Comparison of ENCODE assay signal across 2 cellular contexts in genomic region chr12:26935636-26936378, GRCh38.
TF ChIP-seq lines count a peak whose summit lies in the region.

No MANE protein-coding gene starts in this region.

TF ChIP-seq in K562, 482 proteins besides CTCF, POLR2A, EP300 and RAD21 (continues in another document):
- no peak for TF ChIP-seq MAFG (tag; conservative IDR thresholded peaks at IDR 0.05)
- TF ChIP-seq STAT5A (IDR thresholded peaks at IDR 0.05; ENCODE audit: borderline replicate concordance, low read length) = no peak
- TF ChIP-seq RBFOX2 (IDR thresholded peaks at IDR 0.05; ENCODE audit: low read depth, low read length) = 0 out of 2 replicates have a peak, but pooled peaks have one; percentile 18
- no peak for TF ChIP-seq CGGBP1 (CRISPR knock-in tag; IDR thresholded peaks at IDR 0.05)
- TF ChIP-seq BRD9 (IDR thresholded peaks at IDR 0.05; ENCODE audit: low read depth, partially characterized antibody) = no peak
- no peak for TF ChIP-seq CAMTA2 (CRISPR knock-in tag; conservative IDR thresholded peaks at IDR 0.05)
- peak; percentile 73; the same call in 1 of the 2 replicates for TF ChIP-seq TGIF2 (CRISPR knock-in tag; IDR thresholded peaks at IDR 0.05)
- no peak for TF ChIP-seq RBM14 (IDR thresholded peaks at IDR 0.05; ENCODE audit: borderline replicate concordance, insufficient read depth, low read depth, low read length)
- TF ChIP-seq PKNOX1 (IDR thresholded peaks at IDR 0.05) = peak; percentile 65
- no peak for TF ChIP-seq ZNF143 (CRISPR knock-in tag; IDR thresholded peaks at IDR 0.05)
- TF ChIP-seq DACH1 (IDR thresholded peaks at IDR 0.05; ENCODE audit: partially characterized antibody) = peak; percentile 68
- TF ChIP-seq, protein P1, sequence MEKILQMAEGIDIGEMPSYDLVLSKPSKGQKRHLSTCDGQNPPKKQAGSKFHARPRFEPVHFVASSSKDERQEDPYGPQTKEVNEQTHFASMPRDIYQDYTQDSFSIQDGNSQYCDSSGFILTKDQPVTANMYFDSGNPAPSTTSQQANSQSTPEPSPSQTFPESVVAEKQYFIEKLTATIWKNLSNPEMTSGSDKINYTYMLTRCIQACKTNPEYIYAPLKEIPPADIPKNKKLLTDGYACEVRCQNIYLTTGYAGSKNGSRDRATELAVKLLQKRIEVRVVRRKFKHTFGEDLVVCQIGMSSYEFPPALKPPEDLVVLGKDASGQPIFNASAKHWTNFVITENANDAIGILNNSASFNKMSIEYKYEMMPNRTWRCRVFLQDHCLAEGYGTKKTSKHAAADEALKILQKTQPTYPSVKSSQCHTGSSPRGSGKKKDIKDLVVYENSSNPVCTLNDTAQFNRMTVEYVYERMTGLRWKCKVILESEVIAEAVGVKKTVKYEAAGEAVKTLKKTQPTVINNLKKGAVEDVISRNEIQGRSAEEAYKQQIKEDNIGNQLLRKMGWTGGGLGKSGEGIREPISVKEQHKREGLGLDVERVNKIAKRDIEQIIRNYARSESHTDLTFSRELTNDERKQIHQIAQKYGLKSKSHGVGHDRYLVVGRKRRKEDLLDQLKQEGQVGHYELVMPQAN (IDR thresholded peaks at IDR 0.05; ENCODE audit: borderline replicate concordance) = peak; percentile 73
- 0 out of 2 replicates have a peak, but pooled peaks have one; percentile 9 for TF ChIP-seq EP400 (IDR thresholded peaks at IDR 0.05)
- TF ChIP-seq JUN (IDR thresholded peaks at IDR 0.05; ENCODE audit: borderline replicate concordance, low read depth, low read length) = peak; percentile 21; the same call in 1 of the 2 replicates
- TF ChIP-seq JUN (CRISPR knock-in tag; IDR thresholded peaks at IDR 0.05; ENCODE audit: borderline replicate concordance) = no peak
- peak in 1 of 2 experiments; percentile 49; a peak in 2 of 4 replicates for TF ChIP-seq MNT (conservative IDR thresholded peaks at IDR 0.05)
- peak; percentile 85 to 93 for TF ChIP-seq SIN3A (IDR thresholded peaks at IDR 0.05; ENCODE audit: borderline replicate concordance in 2 of 2, control insufficient read depth in 1 of 2, low read depth in 2 of 2, low read length in 2 of 2)
- peak; percentile 46 for TF ChIP-seq TAF9B (IDR thresholded peaks at IDR 0.05; ENCODE audit: partially characterized antibody)
- TF ChIP-seq, protein P2, sequence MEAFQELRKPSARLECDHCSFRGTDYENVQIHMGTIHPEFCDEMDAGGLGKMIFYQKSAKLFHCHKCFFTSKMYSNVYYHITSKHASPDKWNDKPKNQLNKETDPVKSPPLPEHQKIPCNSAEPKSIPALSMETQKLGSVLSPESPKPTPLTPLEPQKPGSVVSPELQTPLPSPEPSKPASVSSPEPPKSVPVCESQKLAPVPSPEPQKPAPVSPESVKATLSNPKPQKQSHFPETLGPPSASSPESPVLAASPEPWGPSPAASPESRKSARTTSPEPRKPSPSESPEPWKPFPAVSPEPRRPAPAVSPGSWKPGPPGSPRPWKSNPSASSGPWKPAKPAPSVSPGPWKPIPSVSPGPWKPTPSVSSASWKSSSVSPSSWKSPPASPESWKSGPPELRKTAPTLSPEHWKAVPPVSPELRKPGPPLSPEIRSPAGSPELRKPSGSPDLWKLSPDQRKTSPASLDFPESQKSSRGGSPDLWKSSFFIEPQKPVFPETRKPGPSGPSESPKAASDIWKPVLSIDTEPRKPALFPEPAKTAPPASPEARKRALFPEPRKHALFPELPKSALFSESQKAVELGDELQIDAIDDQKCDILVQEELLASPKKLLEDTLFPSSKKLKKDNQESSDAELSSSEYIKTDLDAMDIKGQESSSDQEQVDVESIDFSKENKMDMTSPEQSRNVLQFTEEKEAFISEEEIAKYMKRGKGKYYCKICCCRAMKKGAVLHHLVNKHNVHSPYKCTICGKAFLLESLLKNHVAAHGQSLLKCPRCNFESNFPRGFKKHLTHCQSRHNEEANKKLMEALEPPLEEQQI (IDR thresholded peaks at IDR 0.05) = no peak
- peak in 1 of 2 experiments; percentile 52; a peak in 1 of 4 replicates for TF ChIP-seq HDAC1 (IDR thresholded peaks at IDR 0.05)
- TF ChIP-seq, protein P3, sequence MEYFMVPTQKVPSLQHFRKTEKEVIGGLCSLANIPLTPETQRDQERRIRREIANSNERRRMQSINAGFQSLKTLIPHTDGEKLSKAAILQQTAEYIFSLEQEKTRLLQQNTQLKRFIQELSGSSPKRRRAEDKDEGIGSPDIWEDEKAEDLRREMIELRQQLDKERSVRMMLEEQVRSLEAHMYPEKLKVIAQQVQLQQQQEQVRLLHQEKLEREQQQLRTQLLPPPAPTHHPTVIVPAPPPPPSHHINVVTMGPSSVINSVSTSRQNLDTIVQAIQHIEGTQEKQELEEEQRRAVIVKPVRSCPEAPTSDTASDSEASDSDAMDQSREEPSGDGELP (CRISPR knock-in tag; IDR thresholded peaks at IDR 0.05; ENCODE audit: borderline replicate concordance) = peak; percentile 24; the same call in 1 of the 2 replicates

TF ChIP-seq in GM12891, 5 proteins besides CTCF, POLR2A, EP300 and RAD21:
- TF ChIP-seq POLR2AphosphoS5 (IDR thresholded peaks at IDR 0.05; ENCODE audit: low read depth, low read length) (no peak), TAF1 (IDR thresholded peaks at IDR 0.05; ENCODE audit: low read depth, low read length) (no peak), SPI1 (IDR thresholded peaks at IDR 0.05; ENCODE audit: low read depth, low read length) (no peak), POU2F2 (IDR thresholded peaks at IDR 0.05; ENCODE audit: low read depth, low read length) (no peak), PAX5 (IDR thresholded peaks at IDR 0.05; ENCODE audit: insufficient read depth, low read length, severe bottlenecking) (no peak)
